Comparison of ENCODE assay signal across 26 cellular contexts in genomic region chr11:74175923-74176322, GRCh38.
"Had no signal": no experiment of that assay in that cellular context is flagged by ENCODE, and none has a peak within 500 bp of the region (broad histone marks: within the 10 kb centered on the region; RNA-seq: fewer than 3 reads in every experiment).

No MANE protein-coding gene starts in this region.

- H3K36me3 ChIP-seq: left ventricle myocardium inferior, pancreas, prostate gland, suprapubic skin, thoracic aorta, tibial artery, upper lobe of right lung had no signal

- H3K9me3 Mint-ChIP-seq: mesothelial cell of epicardium; naive thymus-derived CD4-positive, alpha-beta T cell; natural killer cell treated with Interleukin-12 subunit alpha and Interleukin-12 subunit beta and Interleukin-15 and Interleukin-18, amount 100 ng/mL, for 72 hours; stimulated activated effector memory CD8-positive, alpha-beta T cell treated with anti-CD3 and anti-CD28 coated beads, Interleukin-12 subunit alpha, Interleukin-12 subunit beta, amount 100 ng/mL, for 72 hours; stimulated activated naive CD8-positive, alpha-beta T cell treated with anti-CD3 and anti-CD28 coated beads, Interleukin-15, Interleukin-2, amounts not matched to agents 100 ng/mL and 50 ng/mL, for 24 hours had no signal

- H3K27ac ChIP-seq: left ventricle myocardium inferior, pancreas, prostate gland, spleen, suprapubic skin, thoracic aorta, tibial artery, upper lobe of right lung had no signal

- H3K36me3 Mint-ChIP-seq: natural killer cell treated with Interleukin-12 subunit alpha and Interleukin-12 subunit beta and Interleukin-15 and Interleukin-18, amount 100 ng/mL, for 72 hours had no signal

- ATAC-seq: naive thymus-derived CD4-positive, alpha-beta T cell; natural killer cell treated with Interleukin-12 subunit alpha and Interleukin-12 subunit beta and Interleukin-15 and Interleukin-18, amount 100 ng/mL, for 72 hours; pancreas; right cardiac atrium; sciatic nerve; stimulated activated effector memory CD8-positive, alpha-beta T cell treated with anti-CD3 and anti-CD28 coated beads, Interleukin-12 subunit alpha, Interleukin-12 subunit beta, amount 100 ng/mL, for 72 hours; upper lobe of right lung had no signal

- H3K4me3 ChIP-seq: left ventricle myocardium inferior, lung, pancreas, prostate gland, spleen, suprapubic skin, thoracic aorta, tibial artery, upper lobe of right lung had no signal

- H3K27me3 ChIP-seq: pancreas, spleen, suprapubic skin, tibial artery, upper lobe of right lung had no signal

- H3K4me1 ChIP-seq: prostate gland had no signal

- DNase-seq: islet precursor cell; left ventricle myocardium inferior; mesendoderm; naive thymus-derived CD4-positive, alpha-beta T cell; nucleus accumbens; pancreas; posterior cingulate gyrus; retina; right cardiac atrium; small intestine; spleen; stimulated activated CD4-positive, alpha-beta T cell treated with anti-CD3 and anti-CD28 coated beads, Interleukin-4, amount 100 ng/mL, for 24 hours; stimulated activated naive CD4-positive, alpha-beta T cell; tibial artery; trophoblast cell; upper lobe of right lung had no signal

- H3K4me3 Mint-ChIP-seq: mesothelial cell of epicardium; naive thymus-derived CD4-positive, alpha-beta T cell; natural killer cell treated with Interleukin-12 subunit alpha and Interleukin-12 subunit beta and Interleukin-15 and Interleukin-18, amount 100 ng/mL, for 72 hours; stimulated activated effector memory CD8-positive, alpha-beta T cell treated with anti-CD3 and anti-CD28 coated beads, Interleukin-12 subunit alpha, Interleukin-12 subunit beta, amount 100 ng/mL, for 72 hours; stimulated activated naive CD8-positive, alpha-beta T cell treated with anti-CD3 and anti-CD28 coated beads, Interleukin-15, Interleukin-2, amounts not matched to agents 100 ng/mL and 50 ng/mL, for 24 hours had no signal

- FAIRE-seq: pancreas, small intestine, urothelium cell line had no signal

- H3K27me3 Mint-ChIP-seq: naive thymus-derived CD4-positive, alpha-beta T cell; natural killer cell treated with Interleukin-12 subunit alpha and Interleukin-12 subunit beta and Interleukin-15 and Interleukin-18, amount 100 ng/mL, for 72 hours; stimulated activated naive CD8-positive, alpha-beta T cell treated with anti-CD3 and anti-CD28 coated beads, Interleukin-15, Interleukin-2, amounts not matched to agents 100 ng/mL and 50 ng/mL, for 24 hours had no signal

- H3K9me3 ChIP-seq: left ventricle myocardium inferior, pancreas, prostate gland, spleen, suprapubic skin, thoracic aorta, tibial artery, upper lobe of right lung had no signal

- H3K27ac Mint-ChIP-seq: mesothelial cell of epicardium; naive thymus-derived CD4-positive, alpha-beta T cell; natural killer cell treated with Interleukin-12 subunit alpha and Interleukin-12 subunit beta and Interleukin-15 and Interleukin-18, amount 100 ng/mL, for 72 hours; stimulated activated effector memory CD8-positive, alpha-beta T cell treated with anti-CD3 and anti-CD28 coated beads, Interleukin-12 subunit alpha, Interleukin-12 subunit beta, amount 100 ng/mL, for 72 hours; stimulated activated naive CD8-positive, alpha-beta T cell treated with anti-CD3 and anti-CD28 coated beads, Interleukin-15, Interleukin-2, amounts not matched to agents 100 ng/mL and 50 ng/mL, for 24 hours had no signal
